2 cellular contexts compared by ENCODE assay signal in genomic region chr13:71477735-71478134, GRCh38.
TF ChIP-seq lines count a peak whose summit lies in the region.

No MANE protein-coding gene starts in this region.

TF ChIP-seq in IMR-90, 13 proteins besides CTCF, POLR2A, EP300 and RAD21 (continued from another document):
- TF ChIP-seq, protein P1, sequence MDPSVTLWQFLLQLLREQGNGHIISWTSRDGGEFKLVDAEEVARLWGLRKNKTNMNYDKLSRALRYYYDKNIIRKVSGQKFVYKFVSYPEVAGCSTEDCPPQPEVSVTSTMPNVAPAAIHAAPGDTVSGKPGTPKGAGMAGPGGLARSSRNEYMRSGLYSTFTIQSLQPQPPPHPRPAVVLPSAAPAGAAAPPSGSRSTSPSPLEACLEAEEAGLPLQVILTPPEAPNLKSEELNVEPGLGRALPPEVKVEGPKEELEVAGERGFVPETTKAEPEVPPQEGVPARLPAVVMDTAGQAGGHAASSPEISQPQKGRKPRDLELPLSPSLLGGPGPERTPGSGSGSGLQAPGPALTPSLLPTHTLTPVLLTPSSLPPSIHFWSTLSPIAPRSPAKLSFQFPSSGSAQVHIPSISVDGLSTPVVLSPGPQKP (IDR thresholded peaks at IDR 0.05; ENCODE audit: borderline replicate concordance, low read depth, low read length), result no peak
- TF ChIP-seq USF2 (IDR thresholded peaks at IDR 0.05; ENCODE audit: low read depth, low read length) (no peak), RCOR1 (IDR thresholded peaks at IDR 0.05; ENCODE audit: insufficient replicate concordance, low read length) (no peak)

TF ChIP-seq in liver, 16 proteins besides CTCF, POLR2A, EP300 and RAD21 (continued from another document):
- TF ChIP-seq HNF4A (conservative IDR thresholded peaks at IDR 0.05) (no peak), GABPA (IDR thresholded peaks at IDR 0.05 in 1 of 2, conservative IDR thresholded peaks at IDR 0.05 in 1 of 2) (no peak), NR2F2 (IDR thresholded peaks at IDR 0.05) (no peak), RXRA (IDR thresholded peaks at IDR 0.05) (no peak), FOXA1 (IDR thresholded peaks at IDR 0.05) (no peak), JUND (IDR thresholded peaks at IDR 0.05) (no peak), SP1 (IDR thresholded peaks at IDR 0.05) (no peak), MAX (IDR thresholded peaks at IDR 0.05) (no peak), YY1 (IDR thresholded peaks at IDR 0.05) (no peak), TAF1 (conservative IDR thresholded peaks at IDR 0.05) (no peak), FOXA2 (IDR thresholded peaks at IDR 0.05) (no peak), HNF4G (IDR thresholded peaks at IDR 0.05) (no peak)
- TF ChIP-seq, protein P2, sequence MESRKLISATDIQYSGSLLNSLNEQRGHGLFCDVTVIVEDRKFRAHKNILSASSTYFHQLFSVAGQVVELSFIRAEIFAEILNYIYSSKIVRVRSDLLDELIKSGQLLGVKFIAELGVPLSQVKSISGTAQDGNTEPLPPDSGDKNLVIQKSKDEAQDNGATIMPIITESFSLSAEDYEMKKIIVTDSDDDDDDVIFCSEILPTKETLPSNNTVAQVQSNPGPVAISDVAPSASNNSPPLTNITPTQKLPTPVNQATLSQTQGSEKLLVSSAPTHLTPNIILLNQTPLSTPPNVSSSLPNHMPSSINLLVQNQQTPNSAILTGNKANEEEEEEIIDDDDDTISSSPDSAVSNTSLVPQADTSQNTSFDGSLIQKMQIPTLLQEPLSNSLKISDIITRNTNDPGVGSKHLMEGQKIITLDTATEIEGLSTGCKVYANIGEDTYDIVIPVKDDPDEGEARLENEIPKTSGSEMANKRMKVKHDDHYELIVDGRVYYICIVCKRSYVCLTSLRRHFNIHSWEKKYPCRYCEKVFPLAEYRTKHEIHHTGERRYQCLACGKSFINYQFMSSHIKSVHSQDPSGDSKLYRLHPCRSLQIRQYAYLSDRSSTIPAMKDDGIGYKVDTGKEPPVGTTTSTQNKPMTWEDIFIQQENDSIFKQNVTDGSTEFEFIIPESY (IDR thresholded peaks at IDR 0.05), result no peak
